ENCODE assay signal across 15 cellular contexts in genomic region chr15:65816441-65816840, GRCh38. TPM values are rescaled to one million over a fixed set of nuclear protein-coding genes. Genes with fewer than 3 reads are reported as not detected.
A peak's percentile ranks its signal among the peaks of the same experiment; 100 is the strongest.
DNase-seq lines count a peak whose midpoint lies in the region; ATAC-seq, FAIRE-seq and TF ChIP-seq lines count a peak whose summit lies in the region.
"Had no signal": no experiment of that assay in that cellular context is flagged by ENCODE, and none has a peak within 500 bp of the region (broad histone marks: within the 10 kb centered on the region; RNA-seq: fewer than 3 reads in every experiment).

No MANE protein-coding gene starts in this region.

- H3K4me3 Mint-ChIP-seq in activated CD4-positive, alpha-beta memory T cell treated with anti-CD3 and anti-CD28 coated beads for 36 hours, result no peak overlapping the region
- no peak overlapping the region for H3K4me3 Mint-ChIP-seq in activated CD4-positive, alpha-beta memory T cell treated with anti-CD3 and anti-CD28 coated beads, Interleukin-2, amount 10 ng/mL, durations not matched to agents 7 days and 5 days
- H3K4me3 Mint-ChIP-seq in activated naive CD8-positive, alpha-beta T cell treated with anti-CD3 and anti-CD28 coated beads, Interleukin-2, amount 10 ng/mL, durations not matched to agents 7 days and 5 days, result no peak overlapping the region

- peak; percentile 39 for DNase-seq in activated CD4-positive, alpha-beta memory T cell treated with anti-CD3 and anti-CD28 coated beads for 36 hours
- no peak for DNase-seq in activated CD4-positive, alpha-beta memory T cell treated with anti-CD3 and anti-CD28 coated beads, Interleukin-2, amount 10 ng/mL, durations not matched to agents 7 days and 5 days
- DNase-seq in GM12891 (ENCODE audit: insufficient read length, low spot score), result no peak
- DNase-seq in activated naive CD8-positive, alpha-beta T cell treated with anti-CD3 and anti-CD28 coated beads, Interleukin-2, amount 10 ng/mL, durations not matched to agents 7 days and 5 days, result no peak
- DNase-seq in stimulated activated CD8-positive, alpha-beta memory T cell treated with anti-CD3 and anti-CD28 coated beads, Interleukin-7, amount 100 ng/mL, for 48 hours (ENCODE audit: extremely low read depth in 1 of 2, low read depth in 1 of 2), result peak; percentile 21 to 45
- DNase-seq in DMS153 (lab: John Stamatoyannopoulos, UW), result no peak
- DNase-seq: DMS 273 treated with DMSO at 0.1 percent for 48 hours; left ventricle myocardium superior; NCI-H1105; NCI-H2029 treated with DMSO at 0.1 percent for 48 hours; NK-92 treated with Interleukin-12 subunit alpha and Interleukin-12 subunit beta, amount 100 ng/mL, for 24 hours had no signal

- POLR2A ChIA-PET in activated CD4-positive, alpha-beta memory T cell treated with anti-CD3 and anti-CD28 coated beads for 36 hours (lab: Charles Lee), result interaction anchor here (1.0 kb wide), 1 partner anchor 12 kb away, joined by 3 read pairs; no protein-coding TSS in a partner anchor
- POLR2A ChIA-PET in activated CD4-positive, alpha-beta memory T cell treated with anti-CD3 and anti-CD28 coated beads, Interleukin-2, amount 10 ng/mL, durations not matched to agents 7 days and 5 days (lab: Charles Lee), result interaction anchor here (0.7 to 1.2 kb wide), 2 partner anchors 10 to 20 kb away, joined by 3 read pairs; no protein-coding TSS in a partner anchor
- POLR2A ChIA-PET in activated naive CD8-positive, alpha-beta T cell treated with anti-CD3 and anti-CD28 coated beads, Interleukin-2, amount 10 ng/mL, durations not matched to agents 7 days and 5 days (lab: Charles Lee), result interaction anchor here (1.0 to 4.9 kb wide), 6 partner anchors 9 to 26 kb away, joined by 3 to 84 read pairs (median 8); partner anchors contain the start of gene DENND4A

- H3K9me3 Mint-ChIP-seq in activated CD4-positive, alpha-beta memory T cell treated with anti-CD3 and anti-CD28 coated beads for 36 hours, result peaks cover 7% of the 10 kb centered on the region
- H3K9me3 Mint-ChIP-seq in activated CD4-positive, alpha-beta memory T cell treated with anti-CD3 and anti-CD28 coated beads, Interleukin-2, amount 10 ng/mL, durations not matched to agents 7 days and 5 days, result peaks cover 11% of the 10 kb centered on the region
- peaks cover 5% of the 10 kb centered on the region for H3K9me3 Mint-ChIP-seq in activated naive CD8-positive, alpha-beta T cell treated with anti-CD3 and anti-CD28 coated beads, Interleukin-2, amount 10 ng/mL, durations not matched to agents 7 days and 5 days

- H3K4me1 Mint-ChIP-seq in activated CD4-positive, alpha-beta memory T cell treated with anti-CD3 and anti-CD28 coated beads for 36 hours (ENCODE audit: low read depth), result peaks cover 42% of the 10 kb centered on the region
- H3K4me1 Mint-ChIP-seq in activated CD4-positive, alpha-beta memory T cell treated with anti-CD3 and anti-CD28 coated beads, Interleukin-2, amount 10 ng/mL, durations not matched to agents 7 days and 5 days, result peaks cover 44% of the 10 kb centered on the region
- H3K4me1 Mint-ChIP-seq in activated naive CD8-positive, alpha-beta T cell treated with anti-CD3 and anti-CD28 coated beads, Interleukin-2, amount 10 ng/mL, durations not matched to agents 7 days and 5 days, result peaks cover 42% of the 10 kb centered on the region

- CTCF ChIA-PET in activated CD4-positive, alpha-beta memory T cell treated with anti-CD3 and anti-CD28 coated beads for 36 hours (lab: Charles Lee), result interaction anchor here (1.1 kb wide), 1 partner anchor 50 kb away, joined by 3 read pairs; no protein-coding TSS in a partner anchor
- CTCF ChIA-PET in activated CD4-positive, alpha-beta memory T cell treated with anti-CD3 and anti-CD28 coated beads, Interleukin-2, amount 10 ng/mL, durations not matched to agents 7 days and 5 days (lab: Charles Lee), result interaction anchor here (1.6 to 5.9 kb wide), 2 partner anchors 13 to 23 kb away, joined by 5 to 34 read pairs; partner anchors contain the start of gene DENND4A

- no peaks in the 10 kb centered on the region for H3K27me3 Mint-ChIP-seq in activated CD4-positive, alpha-beta memory T cell treated with anti-CD3 and anti-CD28 coated beads for 36 hours
- peaks cover 7% of the 10 kb centered on the region for H3K27me3 Mint-ChIP-seq in activated CD4-positive, alpha-beta memory T cell treated with anti-CD3 and anti-CD28 coated beads, Interleukin-2, amount 10 ng/mL, durations not matched to agents 7 days and 5 days
- no peaks in the 10 kb centered on the region for H3K27me3 Mint-ChIP-seq in activated naive CD8-positive, alpha-beta T cell treated with anti-CD3 and anti-CD28 coated beads, Interleukin-2, amount 10 ng/mL, durations not matched to agents 7 days and 5 days

- ATAC-seq in activated naive CD8-positive, alpha-beta T cell treated with anti-CD3 and anti-CD28 coated beads, Interleukin-2, amount 10 ng/mL, durations not matched to agents 7 days and 5 days (ENCODE audit: low read depth), result no peak
- ATAC-seq in GM21390 (IDR thresholded peaks at IDR 0.05; ENCODE audit: unreplicated experiment), result no peak
- ATAC-seq in HG03378 (IDR thresholded peaks at IDR 0.05; ENCODE audit: unreplicated experiment), result no peak
- ATAC-seq: activated CD4-positive, CD25-positive, alpha-beta regulatory T cell treated with anti-CD3 and anti-CD28 coated beads, Interleukin-2, amount 50 U/mL, for 24 hours; left ventricle myocardium superior; Panc1 had no signal

- H3K27ac Mint-ChIP-seq in activated CD4-positive, alpha-beta memory T cell treated with anti-CD3 and anti-CD28 coated beads for 36 hours, result peak overlapping the region; percentile 14
- no peak overlapping the region for H3K27ac Mint-ChIP-seq in activated CD4-positive, alpha-beta memory T cell treated with anti-CD3 and anti-CD28 coated beads, Interleukin-2, amount 10 ng/mL, durations not matched to agents 7 days and 5 days
- H3K27ac Mint-ChIP-seq in activated naive CD8-positive, alpha-beta T cell treated with anti-CD3 and anti-CD28 coated beads, Interleukin-2, amount 10 ng/mL, durations not matched to agents 7 days and 5 days, result peak overlapping the region; percentile 1

- peaks cover 3% of the 10 kb centered on the region for H3K36me3 Mint-ChIP-seq in activated CD4-positive, alpha-beta memory T cell treated with anti-CD3 and anti-CD28 coated beads for 36 hours
- H3K36me3 Mint-ChIP-seq in activated CD4-positive, alpha-beta memory T cell treated with anti-CD3 and anti-CD28 coated beads, Interleukin-2, amount 10 ng/mL, durations not matched to agents 7 days and 5 days (ENCODE audit: low read depth), result peaks cover 18% of the 10 kb centered on the region
- peaks cover 8% of the 10 kb centered on the region for H3K36me3 Mint-ChIP-seq in activated naive CD8-positive, alpha-beta T cell treated with anti-CD3 and anti-CD28 coated beads, Interleukin-2, amount 10 ng/mL, durations not matched to agents 7 days and 5 days

- peak; percentile 57 for FAIRE-seq in GM12891 (lab: Jason Lieb, UNC)

- no peak for TF ChIP-seq POLR2A in GM12891 (IDR thresholded peaks at IDR 0.05; ENCODE audit: low read depth, low read length)

- intact Hi-C loops in activated CD4-positive, alpha-beta memory T cell treated with anti-CD3 and anti-CD28 coated beads for 36 hours (cut with micrococcal nuclease), result no loop called here

TF ChIP-seq in GM12891, 5 proteins besides CTCF, POLR2A, EP300 and RAD21:
- TF ChIP-seq POLR2AphosphoS5 (IDR thresholded peaks at IDR 0.05; ENCODE audit: low read depth, low read length), result no peak
- no peak for TF ChIP-seq SPI1 (IDR thresholded peaks at IDR 0.05; ENCODE audit: low read depth, low read length)
- TF ChIP-seq PAX5 (IDR thresholded peaks at IDR 0.05; ENCODE audit: insufficient read depth, low read length, severe bottlenecking), result no peak
- no peak for TF ChIP-seq TAF1 (IDR thresholded peaks at IDR 0.05; ENCODE audit: low read depth, low read length)
- no peak for TF ChIP-seq POU2F2 (IDR thresholded peaks at IDR 0.05; ENCODE audit: low read depth, low read length)
TF ChIP-seq in GM12891: peak in this region for 0.

RNA-seq across cellular contexts. Expression of gene DENND4A, which starts 24.3 kb away (rescaled TPM):
- total RNA-seq in activated CD4-positive, alpha-beta memory T cell treated with anti-CD3 and anti-CD28 coated beads for 36 hours, result 10 to 100 TPM; 39.9 to 41.3 TPM
- 10 to 100 TPM; 40.4 to 41.1 TPM for total RNA-seq in activated CD4-positive, alpha-beta memory T cell treated with anti-CD3 and anti-CD28 coated beads, Interleukin-2, amount 10 ng/mL, durations not matched to agents 7 days and 5 days
- 17.3 TPM for polyA plus RNA-seq in GM12891 (2012; ENCODE audit: low read depth, missing spikeins)
- 10 to 100 TPM; 50.4 to 56.7 TPM for total RNA-seq in activated naive CD8-positive, alpha-beta T cell treated with anti-CD3 and anti-CD28 coated beads, Interleukin-2, amount 10 ng/mL, durations not matched to agents 7 days and 5 days

RNA-seq across cellular contexts. Expression of gene RAB11A, which starts 52.9 kb away (rescaled TPM):
- total RNA-seq in activated CD4-positive, alpha-beta memory T cell treated with anti-CD3 and anti-CD28 coated beads for 36 hours, result 100 to 1,000 TPM; 171 to 181 TPM
- 100 to 1,000 TPM; 192 to 193 TPM for total RNA-seq in activated CD4-positive, alpha-beta memory T cell treated with anti-CD3 and anti-CD28 coated beads, Interleukin-2, amount 10 ng/mL, durations not matched to agents 7 days and 5 days
- polyA plus RNA-seq in GM12891 (2012; ENCODE audit: low read depth, missing spikeins), result 250 TPM
- total RNA-seq in activated naive CD8-positive, alpha-beta T cell treated with anti-CD3 and anti-CD28 coated beads, Interleukin-2, amount 10 ng/mL, durations not matched to agents 7 days and 5 days, result 100 to 1,000 TPM; 141 to 151 TPM

Comparison
In these comparisons a context has a peak if more than half of its experiments do, and no peak if none do; other contexts are left out.
1. DNase-seq: peak in activated CD4-positive, alpha-beta memory T cell treated with anti-CD3 and anti-CD28 coated beads for 36 hours (single experiment) and stimulated activated CD8-positive, alpha-beta memory T cell treated with anti-CD3 and anti-CD28 coated beads, Interleukin-7, amount 100 ng/mL, for 48 hours (2 of 2); none in activated CD4-positive, alpha-beta memory T cell treated with anti-CD3 and anti-CD28 coated beads, Interleukin-2, amount 10 ng/mL, durations not matched to agents 7 days and 5 days (single experiment), GM12891 (single experiment), activated naive CD8-positive, alpha-beta T cell treated with anti-CD3 and anti-CD28 coated beads, Interleukin-2, amount 10 ng/mL, durations not matched to agents 7 days and 5 days (single experiment) and DMS153 (single experiment).